In genomic region chr7:156222611-156223010, GRCh38 we compare ENCODE assay signal across 22 cellular contexts.
"Had no signal": no experiment of that assay in that cellular context is flagged by ENCODE, and none has a peak within 500 bp of the region (broad histone marks: within the 10 kb centered on the region; RNA-seq: fewer than 3 reads in every experiment).

No MANE protein-coding gene starts in this region.

- DNase-seq: cortex of kidney; effector CD4-positive, alpha-beta T cell; foreskin keratinocyte; hippocampal formation; kidney glomerular epithelial cell; left colon; natural killer cell; occipital lobe; pancreas; retina; small intestine; stimulated activated CD4-positive, alpha-beta T cell treated with anti-CD3 and anti-CD28 coated beads, Interleukin-15, amount 100 ng/mL, for 24 hours; stimulated activated CD4-positive, alpha-beta T cell treated with anti-CD3 and anti-CD28 coated beads, Interleukin-2, amount 100 ng/mL, for 48 hours; stimulated activated naive B cell treated with anti-CD40 and anti-IgM and Interleukin-4, amounts not matched to agents 10 μg/mL and 1 μg/mL and 100 μg/mL, for 72 hours; stimulated activated naive CD8-positive, alpha-beta T cell treated with anti-CD3 and anti-CD28 coated beads, Interleukin-15, amount 100 ng/mL, for 72 hours; thyroid gland; trophoblast cell had no signal

- H3K9me3 Mint-ChIP-seq: stimulated activated naive B cell treated with anti-CD40 and anti-IgM and Interleukin-4, amounts not matched to agents 10 μg/mL and 1 μg/mL and 100 μg/mL, for 72 hours; stimulated activated naive CD8-positive, alpha-beta T cell treated with anti-CD3 and anti-CD28 coated beads, Interleukin-15, amount 100 ng/mL, for 72 hours had no signal

- H3K4me1 Mint-ChIP-seq: memory B cell; natural killer cell; stimulated activated naive B cell treated with anti-CD40 and anti-IgM and Interleukin-4, amounts not matched to agents 10 μg/mL and 1 μg/mL and 100 μg/mL, for 72 hours; stimulated activated naive CD8-positive, alpha-beta T cell treated with anti-CD3 and anti-CD28 coated beads, Interleukin-15, amount 100 ng/mL, for 72 hours had no signal

- H3K27ac Mint-ChIP-seq: memory B cell; natural killer cell; stimulated activated naive B cell treated with anti-CD40 and anti-IgM and Interleukin-4, amounts not matched to agents 10 μg/mL and 1 μg/mL and 100 μg/mL, for 72 hours; stimulated activated naive CD8-positive, alpha-beta T cell treated with anti-CD3 and anti-CD28 coated beads, Interleukin-15, amount 100 ng/mL, for 72 hours had no signal

- H3K4me3 Mint-ChIP-seq: memory B cell; natural killer cell; stimulated activated naive B cell treated with anti-CD40 and anti-IgM and Interleukin-4, amounts not matched to agents 10 μg/mL and 1 μg/mL and 100 μg/mL, for 72 hours; stimulated activated naive CD8-positive, alpha-beta T cell treated with anti-CD3 and anti-CD28 coated beads, Interleukin-15, amount 100 ng/mL, for 72 hours had no signal

- H3K36me3 Mint-ChIP-seq: memory B cell; natural killer cell; stimulated activated naive B cell treated with anti-CD40 and anti-IgM and Interleukin-4, amounts not matched to agents 10 μg/mL and 1 μg/mL and 100 μg/mL, for 72 hours had no signal

- ATAC-seq: esophagus mucosa; foreskin keratinocyte; gastroesophageal sphincter; heart left ventricle; left colon; natural killer cell; pancreas; right lobe of liver; stimulated activated naive B cell treated with anti-CD40 and anti-IgM and Interleukin-4, amounts not matched to agents 10 μg/mL and 1 μg/mL and 100 μg/mL, for 72 hours; stimulated activated naive CD8-positive, alpha-beta T cell treated with anti-CD3 and anti-CD28 coated beads, Interleukin-15, amount 100 ng/mL, for 72 hours had no signal
